1 cellular context compared by ENCODE assay signal in genomic region chr11:77126861-77127673, GRCh38.
TF ChIP-seq lines count a peak whose summit lies in the region.

No MANE protein-coding gene starts in this region.

TF ChIP-seq in HepG2, 621 proteins besides CTCF, POLR2A, EP300 and RAD21 (continued from another document and continues in another):
- TF ChIP-seq UBTF (CRISPR knock-in tag; IDR thresholded peaks at IDR 0.05) (no peak; the same call in 1 of the 2 replicates), KDM2A (CRISPR knock-in tag; IDR thresholded peaks at IDR 0.05; ENCODE audit: borderline replicate concordance, low read depth) (no peak), ZNF784 (CRISPR knock-in tag; IDR thresholded peaks at IDR 0.05; ENCODE audit: borderline replicate concordance) (no peak), SP140L (CRISPR knock-in tag; IDR thresholded peaks at IDR 0.05; ENCODE audit: borderline replicate concordance) (no peak), SUZ12 (IDR thresholded peaks at IDR 0.05; ENCODE audit: low read depth, low read length) (no peak), TBL1XR1 (IDR thresholded peaks at IDR 0.05; ENCODE audit: borderline replicate concordance, low read length, partially characterized antibody) (no peak), FLYWCH1 (CRISPR knock-in tag; IDR thresholded peaks at IDR 0.05) (no peak), SOX5 (CRISPR knock-in tag; IDR thresholded peaks at IDR 0.05; ENCODE audit: borderline replicate concordance) (no peak), ZNF772 (CRISPR knock-in tag; IDR thresholded peaks at IDR 0.05) (no peak), NR2F6 (IDR thresholded peaks at IDR 0.05) (no peak), NR2F6 (CRISPR knock-in tag; IDR thresholded peaks at IDR 0.05) (peak; percentile 32; the same call in 1 of the 2 replicates), KAT7 (CRISPR knock-in tag; IDR thresholded peaks at IDR 0.05; ENCODE audit: borderline replicate concordance) (no peak), ZSCAN30 (CRISPR knock-in tag; IDR thresholded peaks at IDR 0.05) (no peak), NR2C2 (CRISPR knock-in tag; IDR thresholded peaks at IDR 0.05; ENCODE audit: borderline replicate concordance) (peak; percentile 32; the same call in 1 of the 2 replicates), YY1 (IDR thresholded peaks at IDR 0.05; ENCODE audit: insufficient read depth, insufficient replicate concordance, low read depth, low read length) (peak; percentile 34), GLI4 (CRISPR knock-in tag; IDR thresholded peaks at IDR 0.05; ENCODE audit: borderline replicate concordance) (no peak), ZNF543 (CRISPR knock-in tag; IDR thresholded peaks at IDR 0.05) (0 out of 2 replicates have a peak, but pooled peaks have one; percentile 51), ZNF160 (CRISPR knock-in tag; IDR thresholded peaks at IDR 0.05) (no peak), ZNF225 (CRISPR knock-in tag; IDR thresholded peaks at IDR 0.05) (no peak), MEIS2 (CRISPR knock-in tag; IDR thresholded peaks at IDR 0.05) (0 out of 2 replicates have a peak, but pooled peaks have one; percentile 31), CC2D1A (CRISPR knock-in tag; IDR thresholded peaks at IDR 0.05) (no peak), ZXDC (CRISPR knock-in tag; IDR thresholded peaks at IDR 0.05) (peak; percentile 45; the same call in 1 of the 2 replicates), PHB2 (IDR thresholded peaks at IDR 0.05; ENCODE audit: partially characterized antibody) (no peak), KDM3A (CRISPR knock-in tag; IDR thresholded peaks at IDR 0.05; ENCODE audit: low read depth) (peak; percentile 57; the same call in 1 of the 2 replicates), ZNF83 (CRISPR knock-in tag; IDR thresholded peaks at IDR 0.05; ENCODE audit: borderline replicate concordance) (no peak), ZNF7 (CRISPR knock-in tag; IDR thresholded peaks at IDR 0.05) (no peak), PAX8 (CRISPR knock-in tag; IDR thresholded peaks at IDR 0.05; ENCODE audit: borderline replicate concordance) (peak; percentile 74; the same call in 1 of the 2 replicates), CHD4 (IDR thresholded peaks at IDR 0.05; ENCODE audit: borderline replicate concordance, low read length) (no peak), POGK (CRISPR knock-in tag; conservative IDR thresholded peaks at IDR 0.05) (peak; percentile 32; the same call in 1 of the 2 replicates), MTA3 (CRISPR knock-in tag; IDR thresholded peaks at IDR 0.05) (no peak), HOXA3 (CRISPR knock-in tag; IDR thresholded peaks at IDR 0.05) (no peak; the same call in 1 of the 2 replicates), TEF (CRISPR knock-in tag; IDR thresholded peaks at IDR 0.05) (peak; percentile 40; the same call in 1 of the 2 replicates), ZNF577 (CRISPR knock-in tag; IDR thresholded peaks at IDR 0.05; ENCODE audit: borderline replicate concordance, low read depth) (no peak), RORA (CRISPR knock-in tag; IDR thresholded peaks at IDR 0.05) (no peak), ZNF605 (CRISPR knock-in tag; IDR thresholded peaks at IDR 0.05) (peak; percentile 69; the same call in 1 of the 2 replicates), PPARG (CRISPR knock-in tag; conservative IDR thresholded peaks at IDR 0.05) (no peak), ZNF33B (CRISPR knock-in tag; IDR thresholded peaks at IDR 0.05) (no peak), ZBTB40 (IDR thresholded peaks at IDR 0.05) (no peak), ZBTB40 (CRISPR knock-in tag; IDR thresholded peaks at IDR 0.05) (no peak), MAF1 (CRISPR knock-in tag; IDR thresholded peaks at IDR 0.05; ENCODE audit: borderline replicate concordance) (no peak), GLMP (CRISPR knock-in tag; IDR thresholded peaks at IDR 0.05; ENCODE audit: borderline replicate concordance) (no peak), ZNF883 (CRISPR knock-in tag; IDR thresholded peaks at IDR 0.05; ENCODE audit: not compliant biosample characterization) (no peak), HOXA7 (CRISPR knock-in tag; IDR thresholded peaks at IDR 0.05) (no peak), RXRA (CRISPR knock-in tag; IDR thresholded peaks at IDR 0.05) (no peak), ZGPAT (CRISPR knock-in tag; IDR thresholded peaks at IDR 0.05) (no peak)
